In genomic region chr16:11978080-11978479, GRCh38 we compare ENCODE assay signal across 12 cellular contexts. TPM values are rescaled to one million over a fixed set of nuclear protein-coding genes. Genes with fewer than 3 reads are reported as not detected.
A peak's percentile ranks its signal among the peaks of the same experiment; 100 is the strongest.
DNase-seq lines count a peak whose midpoint lies in the region; ATAC-seq and TF ChIP-seq lines count a peak whose summit lies in the region.
"Had no signal": no experiment of that assay in that cellular context is flagged by ENCODE, and none has a peak within 500 bp of the region (broad histone marks: within the 10 kb centered on the region; RNA-seq: fewer than 3 reads in every experiment).

No MANE protein-coding gene starts in this region.

- TF ChIP-seq POLR2A in uterus (IDR thresholded peaks at IDR 0.05): no peak

- H3K9ac ChIP-seq in muscle layer of colon (ENCODE audit: low read length): no peak overlapping the region

- H3K27me3 ChIP-seq in left ventricle myocardium inferior (ENCODE audit: low read depth): no peaks in the 10 kb centered on the region
- H3K27me3 ChIP-seq in muscle layer of colon (ENCODE audit: control insufficient read depth in 1 of 2, insufficient read depth in 2 of 2, low read length in 2 of 2): no peaks in the 10 kb centered on the region
- no peaks in the 10 kb centered on the region for H3K27me3 ChIP-seq in uterus

- H3K36me3 ChIP-seq in left ventricle myocardium inferior (no peaks in the 10 kb centered on the region), muscle layer of colon (ENCODE audit: insufficient read depth, low read length) (peaks cover 8% of the 10 kb centered on the region), uterus (no peaks in the 10 kb centered on the region)

- H3K9me3 ChIP-seq in left ventricle myocardium inferior (replicated peaks): no peaks in the 10 kb centered on the region
- H3K9me3 ChIP-seq in muscle layer of colon (ENCODE audit: low read length): no peaks in the 10 kb centered on the region
- no peaks in the 10 kb centered on the region for H3K9me3 ChIP-seq in uterus

- no peak for TF ChIP-seq CTCF in left ventricle myocardium inferior (IDR thresholded peaks at IDR 0.05; ENCODE audit: borderline replicate concordance)
- no peak for TF ChIP-seq CTCF in uterus (IDR thresholded peaks at IDR 0.05)

- peaks cover 24% of the 10 kb centered on the region for H3K4me1 Mint-ChIP-seq in activated T-helper 2 cell treated with anti-CD3 and anti-CD28 coated beads, Interferon-gamma antibody, Interleukin-2, Interleukin-4, amounts not matched to agents 10 μg/mL and 5 μg/mL and 100 μg/mL, durations not matched to agents 14 hours and 24 hours and 36 hours (ENCODE audit: low read depth)

- intact Hi-C loops in left ventricle myocardium inferior (cut with micrococcal nuclease) (no loop called here), left ventricle myocardium superior (cut with micrococcal nuclease) (no loop called here), uterus (cut with DNase I; ENCODE audit: low total_unique reads) (no loop called here)
- intact Hi-C loops in activated T-helper 2 cell treated with anti-CD3 and anti-CD28 coated beads, Interferon-gamma antibody, Interleukin-2, Interleukin-4, amounts not matched to agents 10 μg/mL and 5 μg/mL and 100 μg/mL, durations not matched to agents 14 hours and 24 hours and 36 hours (cut with micrococcal nuclease): loop anchor here (10.0 kb wide), 1 partner anchor 87 kb away; no protein-coding TSS in a partner anchor

- no peaks in the 10 kb centered on the region for H3K27me3 Mint-ChIP-seq in activated T-helper 2 cell treated with anti-CD3 and anti-CD28 coated beads, Interferon-gamma antibody, Interleukin-2, Interleukin-4, amounts not matched to agents 10 μg/mL and 5 μg/mL and 100 μg/mL, durations not matched to agents 14 hours and 24 hours and 36 hours (ENCODE audit: low read depth)

- H3K27ac ChIP-seq in left ventricle myocardium inferior (replicated peaks): peak overlapping the region; percentile 90
- peak overlapping the region; percentile 88 for H3K27ac ChIP-seq in muscle layer of colon (ENCODE audit: low read depth, low read length)
- H3K27ac ChIP-seq in uterus: peak overlapping the region; percentile 80 to 88

- H3K36me3 Mint-ChIP-seq in activated T-helper 2 cell treated with anti-CD3 and anti-CD28 coated beads, Interferon-gamma antibody, Interleukin-2, Interleukin-4, amounts not matched to agents 10 μg/mL and 5 μg/mL and 100 μg/mL, durations not matched to agents 14 hours and 24 hours and 36 hours (ENCODE audit: low read depth): peaks cover 4% of the 10 kb centered on the region

- no peak for DNase-seq in left ventricle myocardium inferior
- DNase-seq in left ventricle myocardium superior: no peak
- DNase-seq in activated T-helper 2 cell treated with anti-CD3 and anti-CD28 coated beads, Interferon-gamma antibody, Interleukin-2, Interleukin-4, amounts not matched to agents 10 μg/mL and 5 μg/mL and 100 μg/mL, durations not matched to agents 14 hours and 24 hours and 36 hours (ENCODE audit: low spot score): no peak
- DNase-seq in uterus: no peak
- no peak for DNase-seq in SW480 (ENCODE audit: low spot score)
- DNase-seq in COLO829 (ENCODE audit: low spot score): no peak
- DNase-seq: cerebellar nuclear complex; DMS53; midbrain; stimulated activated naive CD4-positive, alpha-beta T cell had no signal

- no peaks in the 10 kb centered on the region for H3K9me3 Mint-ChIP-seq in activated T-helper 2 cell treated with anti-CD3 and anti-CD28 coated beads, Interferon-gamma antibody, Interleukin-2, Interleukin-4, amounts not matched to agents 10 μg/mL and 5 μg/mL and 100 μg/mL, durations not matched to agents 14 hours and 24 hours and 36 hours

- H3K27ac Mint-ChIP-seq in activated T-helper 2 cell treated with anti-CD3 and anti-CD28 coated beads, Interferon-gamma antibody, Interleukin-2, Interleukin-4, amounts not matched to agents 10 μg/mL and 5 μg/mL and 100 μg/mL, durations not matched to agents 14 hours and 24 hours and 36 hours: no peak overlapping the region

- H3K4me3 ChIP-seq in left ventricle myocardium inferior (peak overlapping the region; percentile 93), muscle layer of colon (ENCODE audit: low read depth in 1 of 2, low read length in 2 of 2) (peak overlapping the region in 1 of 2 donors; percentile 80), uterus (peak overlapping the region in 1 of 2 donors; percentile 99)

- H3K4me3 Mint-ChIP-seq in activated T-helper 2 cell treated with anti-CD3 and anti-CD28 coated beads, Interferon-gamma antibody, Interleukin-2, Interleukin-4, amounts not matched to agents 10 μg/mL and 5 μg/mL and 100 μg/mL, durations not matched to agents 14 hours and 24 hours and 36 hours (ENCODE audit: low read depth): peak overlapping the region; percentile 96

- ATAC-seq in left ventricle myocardium superior: no peak
- no peak for ATAC-seq in HG03439 (IDR thresholded peaks at IDR 0.05; ENCODE audit: unreplicated experiment)

- H3K4me1 ChIP-seq in left ventricle myocardium inferior (peaks cover 33% of the 10 kb centered on the region), muscle layer of colon (ENCODE audit: insufficient read depth, low read length) (peaks cover 20% of the 10 kb centered on the region), uterus (peaks cover 0 to 7% of the 10 kb centered on the region in 2 donors)

RNA-seq across cellular contexts. Expression of gene SNX29, which starts 1.5 kb away (rescaled TPM):
- total RNA-seq in left ventricle myocardium inferior: 13.2 TPM
- total RNA-seq in left ventricle myocardium superior: 9.7 TPM
- total RNA-seq in activated T-helper 2 cell treated with anti-CD3 and anti-CD28 coated beads, Interferon-gamma antibody, Interleukin-2, Interleukin-4, amounts not matched to agents 10 μg/mL and 5 μg/mL and 100 μg/mL, durations not matched to agents 14 hours and 24 hours and 36 hours: 11.3 and 11.8 TPM in 2 replicates
- total RNA-seq in uterus: 10 to 100 TPM; 11.0 to 64.5 (median 24.9) TPM

RNA-seq across cellular contexts. Expression of gene TNFRSF17, which starts 13.1 kb away (rescaled TPM):
- total RNA-seq in left ventricle myocardium inferior (not detected), left ventricle myocardium superior (not detected), uterus (under 1 TPM in 1 of 4 donors, not detected in 3; 0.73 TPM)
- total RNA-seq in activated T-helper 2 cell treated with anti-CD3 and anti-CD28 coated beads, Interferon-gamma antibody, Interleukin-2, Interleukin-4, amounts not matched to agents 10 μg/mL and 5 μg/mL and 100 μg/mL, durations not matched to agents 14 hours and 24 hours and 36 hours: not detected in 2 replicates

RNA-seq across cellular contexts. Expression of gene NPIPB2, which starts 36.2 kb away (rescaled TPM):
- total RNA-seq in left ventricle myocardium inferior (0.77 TPM), left ventricle myocardium superior (2.5 TPM), uterus (10 to 100 TPM in 1 of 4 donors, 1 to 10 TPM in 3; 1.8 to 24.6 (median 3.4) TPM)
- 13.2 and 14.9 TPM in 2 replicates for total RNA-seq in activated T-helper 2 cell treated with anti-CD3 and anti-CD28 coated beads, Interferon-gamma antibody, Interleukin-2, Interleukin-4, amounts not matched to agents 10 μg/mL and 5 μg/mL and 100 μg/mL, durations not matched to agents 14 hours and 24 hours and 36 hours
